Comparison of ENCODE assay signal across 11 cellular contexts in genomic region chr10:75229961-75230360, GRCh38. TPM values are rescaled to one million over a fixed set of nuclear protein-coding genes. Genes with fewer than 3 reads are reported as not detected.
A peak's percentile ranks its signal among the peaks of the same experiment; 100 is the strongest.
DNase-seq lines count a peak whose midpoint lies in the region; ATAC-seq lines count a peak whose summit lies in the region.
"Had no signal": no experiment of that assay in that cellular context is flagged by ENCODE, and none has a peak within 500 bp of the region (broad histone marks: within the 10 kb centered on the region; RNA-seq: fewer than 3 reads in every experiment).

No MANE protein-coding gene starts in this region.

- H2BK120ac ChIP-seq in mesenchymal stem cell (ENCODE audit: low read depth, low read length): no peak overlapping the region

- peaks cover 40% of the 10 kb centered on the region for H3K79me2 ChIP-seq in ACC112 (ENCODE audit: control insufficient read depth, insufficient read depth, low read length, unreplicated experiment)
- peaks cover 55% of the 10 kb centered on the region for H3K79me2 ChIP-seq in GM23248 (ENCODE audit: insufficient read depth)

- no peaks in the 10 kb centered on the region for H3K9me3 Mint-ChIP-seq in central memory CD8-positive, alpha-beta T cell
- H3K9me3 Mint-ChIP-seq: activated B cell treated with CpG ODN at 0.5 μM for 24 hours; activated T-helper 17 cell treated with anti-CD3 and anti-CD28 coated beads, Interleukin-2, amount 50 U/mL, for 72 hours had no signal

- 60 to 68% methylated on average over 3 of the region's 3 CpGs for WGBS in GM23248 (ENCODE audit: low coverage in 1 of 2, low lambda C conversion rate in 2 of 2, missing lambda C conversion rate in 2 of 2), 2 experiments
- 8% methylated on average over 2 of the region's 3 CpGs for WGBS in mesenchymal stem cell

- no peak overlapping the region for H3K23ac ChIP-seq in mesenchymal stem cell (ENCODE audit: low read length in 2 of 2)

- H4K91ac ChIP-seq in mesenchymal stem cell (ENCODE audit: low read length): no peak overlapping the region

- no peak overlapping the region for H2AK5ac ChIP-seq in mesenchymal stem cell (ENCODE audit: low read length, severe bottlenecking)

- H3K27me3 ChIP-seq in ACC112 (ENCODE audit: insufficient read depth, low read length) (no peaks in the 10 kb centered on the region), GM23248 (replicated peaks; ENCODE audit: insufficient read depth) (no peaks in the 10 kb centered on the region), mesenchymal stem cell (ENCODE audit: control insufficient read depth in 1 of 2, insufficient read depth in 1 of 2, low read length in 2 of 2) (no peaks in the 10 kb centered on the region)

- peaks cover 18% of the 10 kb centered on the region for H3K36me3 ChIP-seq in ACC112 (ENCODE audit: insufficient read depth, low read length)
- H3K36me3 ChIP-seq in GM23248 (ENCODE audit: low read depth): peaks cover 32% of the 10 kb centered on the region
- H3K36me3 ChIP-seq in mesenchymal stem cell (ENCODE audit: control insufficient read depth in 1 of 2, insufficient read depth in 2 of 2, low read depth in 1 of 2, low read length in 2 of 2): peaks cover 36 to 67% of the 10 kb centered on the region in 2 experiments

- peaks cover 5% of the 10 kb centered on the region for H3K79me1 ChIP-seq in mesenchymal stem cell (replicated peaks; ENCODE audit: low read length, poor library complexity, severe bottlenecking)

- in situ Hi-C loops in GM23248 (cut with MboI): loop anchor here (5.0 to 25.0 kb wide), 2 partner anchors 43 to 968 kb away; no protein-coding TSS in a partner anchor

- H3K4me3 ChIP-seq in ACC112 (ENCODE audit: low read depth, low read length) (no peak overlapping the region), GM23248 (no peak overlapping the region), mesenchymal stem cell (ENCODE audit: insufficient read depth in 1 of 2, low read depth in 1 of 2, low read length in 2 of 2) (no peak overlapping the region)
- H3K4me3 ChIP-seq: mucosa of descending colon had no signal

- no peaks in the 10 kb centered on the region for H3K9me2 ChIP-seq in GM23248 (ENCODE audit: insufficient read depth)

- H3K4ac ChIP-seq in mesenchymal stem cell (ENCODE audit: low read depth in 1 of 2, low read length in 2 of 2): no peak overlapping the region

- H2AFZ ChIP-seq in ACC112 (ENCODE audit: low read length, unreplicated experiment): no peak overlapping the region
- H2AFZ ChIP-seq in GM23248: no peak overlapping the region
- no peak overlapping the region for H2AFZ ChIP-seq in mesenchymal stem cell (ENCODE audit: low read depth, low read length)

- H3F3A ChIP-seq in GM23248 (ENCODE audit: insufficient read depth): peaks cover 67% of the 10 kb centered on the region

- peaks cover 19% of the 10 kb centered on the region for H4K20me1 ChIP-seq in GM23248 (ENCODE audit: insufficient read depth)

- H3K9ac ChIP-seq in GM23248: no peak overlapping the region
- peak overlapping the region; percentile 6 for H3K9ac ChIP-seq in mesenchymal stem cell (ENCODE audit: low read length)

- H3K4me1 ChIP-seq in ACC112 (ENCODE audit: control insufficient read depth, insufficient read depth, low read length, unreplicated experiment): peaks cover 46% of the 10 kb centered on the region
- peaks cover 45% of the 10 kb centered on the region for H3K4me1 ChIP-seq in GM23248 (ENCODE audit: insufficient read depth)
- peaks cover 21% of the 10 kb centered on the region for H3K4me1 ChIP-seq in mesenchymal stem cell (ENCODE audit: control insufficient read depth, insufficient read depth, low read depth, low read length)

- no peak overlapping the region for H3K14ac ChIP-seq in mesenchymal stem cell (ENCODE audit: low read length in 2 of 2)

- H2BK5ac ChIP-seq in mesenchymal stem cell (ENCODE audit: low read depth, low read length, poor library complexity, severe bottlenecking): no peak overlapping the region

- no peak overlapping the region for H2BK12ac ChIP-seq in mesenchymal stem cell (ENCODE audit: low read length in 2 of 2)

- H3K18ac ChIP-seq in mesenchymal stem cell (ENCODE audit: low read depth in 1 of 2, low read length in 2 of 2): no peak overlapping the region

- peak overlapping the region; percentile 87 for H3K27ac Mint-ChIP-seq in central memory CD8-positive, alpha-beta T cell (ENCODE audit: low read depth)

- H3K27me3 Mint-ChIP-seq in central memory CD8-positive, alpha-beta T cell: no peaks in the 10 kb centered on the region
- H3K27me3 Mint-ChIP-seq: activated B cell treated with CpG ODN at 0.5 μM for 24 hours; activated T-helper 17 cell treated with anti-CD3 and anti-CD28 coated beads, Interleukin-2, amount 50 U/mL, for 72 hours had no signal

- H3K36me3 Mint-ChIP-seq in central memory CD8-positive, alpha-beta T cell (ENCODE audit: insufficient read depth): peaks cover 67% of the 10 kb centered on the region

- no peak overlapping the region for H3K4me3 Mint-ChIP-seq in central memory CD8-positive, alpha-beta T cell
- H3K4me3 Mint-ChIP-seq: activated B cell treated with CpG ODN at 0.5 μM for 24 hours had no signal

- H3K9me3 ChIP-seq in GM23248 (ENCODE audit: low read depth) (no peaks in the 10 kb centered on the region), mesenchymal stem cell (ENCODE audit: control insufficient read depth, low read length) (no peaks in the 10 kb centered on the region)
- H3K9me3 ChIP-seq: mucosa of descending colon had no signal

- H3K27ac ChIP-seq in ACC112 (ENCODE audit: low read depth, low read length) (peak overlapping the region; percentile 29), GM23248 (peak overlapping the region; percentile 18), mesenchymal stem cell (ENCODE audit: low read length, poor library complexity, severe bottlenecking) (no peak overlapping the region)

- H3K4me1 Mint-ChIP-seq in central memory CD8-positive, alpha-beta T cell: peaks cover 38% of the 10 kb centered on the region

- no peak overlapping the region for H2BK15ac ChIP-seq in mesenchymal stem cell (ENCODE audit: low read depth, poor library complexity, severe bottlenecking)

- ATAC-seq in central memory CD8-positive, alpha-beta T cell (replicated peaks; ENCODE audit: extremely low read depth, poor library complexity, severe bottlenecking): no peak
- ATAC-seq in GM21423 (IDR thresholded peaks at IDR 0.05; ENCODE audit: unreplicated experiment): no peak
- no peak for ATAC-seq in HG03108 (IDR thresholded peaks at IDR 0.05; ENCODE audit: unreplicated experiment)

- no peak overlapping the region for H3K4me2 ChIP-seq in GM23248 (ENCODE audit: unreplicated experiment)
- no peak overlapping the region for H3K4me2 ChIP-seq in mesenchymal stem cell (ENCODE audit: low read length, poor library complexity, severe bottlenecking)

- H4K8ac ChIP-seq in mesenchymal stem cell (ENCODE audit: low read length): no peak overlapping the region

- peak; percentile 69 for DNase-seq in GM23248
- no peak for DNase-seq in central memory CD8-positive, alpha-beta T cell (ENCODE audit: low spot score in 2 of 2)
- DNase-seq in mesenchymal stem cell: peak; percentile 75
- no peak for DNase-seq in activated CD4-positive, alpha-beta T cell treated with anti-CD3 and anti-CD28 coated beads, Interleukin-2, amount 50 U/mL, for 48 hours
- DNase-seq in cerebellum (ENCODE audit: low spot score): no peak

RNA-seq across cellular contexts. Expression of gene COMTD1, which starts 5.8 kb away (rescaled TPM):
- 12.6 and 38.3 TPM in 2 replicates for total RNA-seq in GM23248 (2014; rRNA removed; shearing (Covaris generic))
- polyA plus RNA-seq in GM23248 (2016; fragmentation: Nextera tagmentation; extraction: Ambion mirVana): 8.8 and 9.3 TPM in 2 replicates
- 11.1 TPM for polyA plus RNA-seq in mesenchymal stem cell (2013, experiment 1 of 2)
- 8.8 TPM for polyA plus RNA-seq in mesenchymal stem cell (2013, experiment 2 of 2)
- total RNA-seq in cerebellum: 13.8 TPM

RNA-seq across cellular contexts. Expression of gene VDAC2, which starts 19.4 kb away (rescaled TPM):
- total RNA-seq in GM23248 (2014; rRNA removed; shearing (Covaris generic)): 145 and 147 TPM in 2 replicates
- 259 and 268 TPM in 2 replicates for polyA plus RNA-seq in GM23248 (2016; fragmentation: Nextera tagmentation; extraction: Ambion mirVana)
- 152 TPM for polyA plus RNA-seq in mesenchymal stem cell (2013, experiment 1 of 2)
- polyA plus RNA-seq in mesenchymal stem cell (2013, experiment 2 of 2): 153 TPM
- 88.6 TPM for total RNA-seq in cerebellum

Comparison
In these comparisons a context has a peak if more than half of its experiments do, and no peak if none do; other contexts are left out.
1. DNase-seq: peak in GM23248 (single experiment) and mesenchymal stem cell (single experiment); none in central memory CD8-positive, alpha-beta T cell (0 of 2), activated CD4-positive, alpha-beta T cell treated with anti-CD3 and anti-CD28 coated beads, Interleukin-2, amount 50 U/mL, for 48 hours (0 of 2) and cerebellum (single experiment).